Comparison of ENCODE assay signal across 1 cellular context in the genomic region with DNA sequence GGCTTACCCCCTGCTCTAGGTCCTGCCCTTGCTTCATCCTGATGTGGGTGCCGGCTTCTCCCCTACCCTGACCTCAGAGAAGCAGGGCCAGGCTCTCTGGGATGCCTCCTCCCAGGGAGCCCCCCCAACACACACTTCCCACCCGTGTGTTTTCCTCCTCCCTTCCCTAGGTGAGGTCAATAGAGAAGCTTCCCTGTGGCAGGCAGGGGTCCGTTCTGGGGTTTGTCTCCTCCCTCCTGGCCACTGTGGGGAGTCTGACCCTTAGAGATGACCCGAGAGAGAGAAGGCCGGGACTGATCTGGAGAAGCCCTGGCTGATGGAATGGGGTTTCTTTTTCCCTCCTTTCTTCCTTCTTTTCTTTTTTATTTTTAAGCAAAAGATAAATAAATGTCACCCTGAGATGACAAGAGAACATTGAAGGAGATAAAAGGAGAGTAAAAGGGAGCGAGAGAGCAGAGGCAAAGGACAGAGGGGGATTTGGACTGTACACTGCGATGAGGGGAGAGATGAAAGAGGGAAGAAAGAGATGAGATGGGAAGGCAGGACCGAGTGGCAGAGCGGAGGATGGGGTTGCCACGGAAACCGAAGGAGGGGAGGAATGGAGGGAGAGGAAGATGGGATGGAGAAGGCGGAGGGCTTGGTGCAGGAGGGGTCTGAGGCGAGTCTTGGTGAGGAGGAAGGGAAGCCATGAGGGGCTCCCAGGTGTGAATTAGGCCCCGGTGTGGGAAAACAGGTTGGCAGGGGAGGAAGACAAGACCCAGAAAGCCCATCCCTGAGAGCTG.
TF ChIP-seq lines count a peak whose summit lies in the region.

No MANE protein-coding gene starts in this region.

TF ChIP-seq in IMR-90, 13 proteins besides CTCF, POLR2A, EP300 and RAD21:
- TF ChIP-seq, protein P1, sequence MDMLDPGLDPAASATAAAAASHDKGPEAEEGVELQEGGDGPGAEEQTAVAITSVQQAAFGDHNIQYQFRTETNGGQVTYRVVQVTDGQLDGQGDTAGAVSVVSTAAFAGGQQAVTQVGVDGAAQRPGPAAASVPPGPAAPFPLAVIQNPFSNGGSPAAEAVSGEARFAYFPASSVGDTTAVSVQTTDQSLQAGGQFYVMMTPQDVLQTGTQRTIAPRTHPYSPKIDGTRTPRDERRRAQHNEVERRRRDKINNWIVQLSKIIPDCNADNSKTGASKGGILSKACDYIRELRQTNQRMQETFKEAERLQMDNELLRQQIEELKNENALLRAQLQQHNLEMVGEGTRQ (IDR thresholded peaks at IDR 0.05; ENCODE audit: low read depth, low read length), result no peak
- TF ChIP-seq MAFK (IDR thresholded peaks at IDR 0.05; ENCODE audit: low read depth, low read length), result no peak
- TF ChIP-seq MXI1 (IDR thresholded peaks at IDR 0.05; ENCODE audit: borderline replicate concordance, low read depth, low read length), result no peak
- no peak for TF ChIP-seq RFX5 (IDR thresholded peaks at IDR 0.05; ENCODE audit: low read depth, low read length)
- TF ChIP-seq NFE2L2 (IDR thresholded peaks at IDR 0.05; ENCODE audit: low read depth, low read length), result no peak
- no peak for TF ChIP-seq CEBPB (IDR thresholded peaks at IDR 0.05; ENCODE audit: low read depth, low read length)
- no peak for TF ChIP-seq MAZ (IDR thresholded peaks at IDR 0.05; ENCODE audit: borderline replicate concordance, low read depth, low read length)
- no peak for TF ChIP-seq SMC3 (IDR thresholded peaks at IDR 0.05; ENCODE audit: low read depth, low read length)
- no peak for TF ChIP-seq RCOR1 (IDR thresholded peaks at IDR 0.05; ENCODE audit: insufficient replicate concordance, low read length)
- no peak for TF ChIP-seq CHD1 (IDR thresholded peaks at IDR 0.05; ENCODE audit: low read depth, low read length)
- TF ChIP-seq, protein P2, sequence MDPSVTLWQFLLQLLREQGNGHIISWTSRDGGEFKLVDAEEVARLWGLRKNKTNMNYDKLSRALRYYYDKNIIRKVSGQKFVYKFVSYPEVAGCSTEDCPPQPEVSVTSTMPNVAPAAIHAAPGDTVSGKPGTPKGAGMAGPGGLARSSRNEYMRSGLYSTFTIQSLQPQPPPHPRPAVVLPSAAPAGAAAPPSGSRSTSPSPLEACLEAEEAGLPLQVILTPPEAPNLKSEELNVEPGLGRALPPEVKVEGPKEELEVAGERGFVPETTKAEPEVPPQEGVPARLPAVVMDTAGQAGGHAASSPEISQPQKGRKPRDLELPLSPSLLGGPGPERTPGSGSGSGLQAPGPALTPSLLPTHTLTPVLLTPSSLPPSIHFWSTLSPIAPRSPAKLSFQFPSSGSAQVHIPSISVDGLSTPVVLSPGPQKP (IDR thresholded peaks at IDR 0.05; ENCODE audit: borderline replicate concordance, low read depth, low read length), result no peak
- no peak for TF ChIP-seq FOS (IDR thresholded peaks at IDR 0.05; ENCODE audit: low read depth, low read length)
- no peak for TF ChIP-seq BHLHE40 (IDR thresholded peaks at IDR 0.05; ENCODE audit: low read depth, low read length)
TF ChIP-seq in IMR-90: peak in this region for 0.
